ENCODE assay signal across 21 cellular contexts in the genomic region with DNA sequence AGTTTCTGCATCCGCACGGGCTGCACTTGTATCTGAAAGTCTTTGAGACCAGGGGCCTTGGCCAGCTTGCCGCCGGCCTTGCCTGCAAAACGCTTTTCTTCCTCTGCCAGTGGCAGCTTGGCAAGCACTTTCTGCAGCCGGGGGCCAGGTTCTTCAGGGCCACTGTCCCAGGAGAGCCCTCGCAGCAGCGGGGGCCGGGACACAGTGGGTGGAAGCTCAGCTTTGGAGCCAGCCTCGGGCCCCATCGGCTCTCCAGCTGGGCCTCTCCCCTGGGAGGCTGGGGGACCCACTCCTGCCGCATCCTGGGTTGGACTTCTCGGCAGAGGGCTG. TPM values are rescaled to one million over a fixed set of nuclear protein-coding genes. Genes with fewer than 3 reads are reported as not detected.
DNase-seq lines count a peak whose midpoint lies in the region; ATAC-seq and TF ChIP-seq lines count a peak whose summit lies in the region.
"Had no signal": no experiment of that assay in that cellular context is flagged by ENCODE, and none has a peak within 500 bp of the region (broad histone marks: within the 10 kb centered on the region; RNA-seq: fewer than 3 reads in every experiment).

No MANE protein-coding gene starts in this region.

- H3K9me3 ChIP-seq in A673 (ENCODE audit: low read depth, low read length, poor library complexity, severe bottlenecking) (no peaks in the 10 kb centered on the region), skeletal muscle tissue (ENCODE audit: control insufficient read depth in 3 of 3, low read length in 3 of 3) (no peaks in the 10 kb centered on the region), colonic mucosa (no peaks in the 10 kb centered on the region)
- H3K9me3 ChIP-seq: left lung, MG63, SK-N-SH had no signal

- H3K9ac ChIP-seq in skeletal muscle tissue (ENCODE audit: low read depth in 1 of 3, low read length in 3 of 3) (peak overlapping the region in 2 of 3 donors; percentile 33 to 60), colonic mucosa (ENCODE audit: low read depth in 2 of 2, low read length in 2 of 2) (no peak overlapping the region)
- H3K9ac ChIP-seq: SK-N-SH had no signal

- TF ChIP-seq CTCF in A673 (conservative IDR thresholded peaks at IDR 0.05; ENCODE audit: low read depth, low read length) = no peak
- TF ChIP-seq CTCF in colonic mucosa (IDR thresholded peaks at IDR 0.05) = no peak

- no TSS peak for BruUV-seq in A673 (replicated peaks; lab: Mats Ljungman, UMichigan)

- H3K4me3 ChIP-seq in A673 (ENCODE audit: low read depth, low read length, poor library complexity, severe bottlenecking) (no peak overlapping the region), skeletal muscle tissue (ENCODE audit: low read length in 3 of 3) (no peak overlapping the region), colonic mucosa (no peak overlapping the region)
- H3K4me3 ChIP-seq: cardiac muscle cell, left lung, MG63 had no signal

- no peaks in the 10 kb centered on the region for H3K27me3 ChIP-seq in A673 (replicated peaks; ENCODE audit: insufficient read depth, low read depth, low read length, poor library complexity)
- H3K27me3 ChIP-seq in layer of hippocampus (ENCODE audit: control insufficient read depth, insufficient read depth, low read length) = no peaks in the 10 kb centered on the region
- H3K27me3 ChIP-seq in skeletal muscle tissue (ENCODE audit: control insufficient read depth in 3 of 3, insufficient read depth in 3 of 3, low read length in 3 of 3) = no peaks in the 10 kb centered on the region
- no peaks in the 10 kb centered on the region for H3K27me3 ChIP-seq in colonic mucosa
- H3K27me3 ChIP-seq: cardiac muscle cell, left lung, MG63 had no signal

- H3K36me3 ChIP-seq in A673 (ENCODE audit: insufficient read depth, low read length, poor library complexity, severe bottlenecking) = no peaks in the 10 kb centered on the region
- no peaks in the 10 kb centered on the region for H3K36me3 ChIP-seq in skeletal muscle tissue (ENCODE audit: control insufficient read depth in 3 of 3, insufficient read depth in 3 of 3, low read length in 3 of 3)
- no peaks in the 10 kb centered on the region for H3K36me3 ChIP-seq in colonic mucosa
- H3K36me3 ChIP-seq: cardiac muscle cell, left lung, MG63 had no signal

- CTCF ChIA-PET in A673 (lab: Charles Lee) = no interaction called here

- peak overlapping the region; percentile 52 for H3K27ac ChIP-seq in A673 (ENCODE audit: low read depth, low read length, poor library complexity, severe bottlenecking)
- peak overlapping the region; percentile 19 for H3K27ac ChIP-seq in angular gyrus (ENCODE audit: low read depth, low read length)
- H3K27ac ChIP-seq in layer of hippocampus (ENCODE audit: low read depth, low read length) = peak overlapping the region; percentile 30
- peak overlapping the region; percentile 47 for H3K27ac ChIP-seq in skeletal muscle tissue (ENCODE audit: low read depth, low read length)
- no peak overlapping the region for H3K27ac ChIP-seq in colonic mucosa
- H3K27ac ChIP-seq: cardiac muscle cell, left lung had no signal

- DNase-seq in A673 (ENCODE audit: low spot score) (no peak), colonic mucosa (no peak), NCI-H510A (lab: John Stamatoyannopoulos, UW) (no peak)
- no peak for DNase-seq in NK-92 treated with Interleukin-12 subunit alpha and Interleukin-12 subunit beta, amount 100 ng/mL, for 24 hours (lab: John Stamatoyannopoulos, UW)
- DNase-seq: ACHN; activated B cell treated with CpG ODN at 0.5 μM for 24 hours; CD4-positive, alpha-beta T cell; DMS153; left lung; MG63; SK-N-SH; stimulated activated CD4-positive, alpha-beta T cell treated with anti-CD3 and anti-CD28 coated beads, Interleukin-2, amount 100 ng/mL, for 24 hours; stimulated activated naive CD8-positive, alpha-beta T cell treated with anti-CD3 and anti-CD28 coated beads, Interleukin-15, Interleukin-2, amounts not matched to agents 100 U/mL and 50 U/mL, for 24 hours had no signal

- H3K4me1 ChIP-seq in A673 (ENCODE audit: insufficient read depth, low read length, poor library complexity, severe bottlenecking) = peaks cover 17% of the 10 kb centered on the region
- H3K4me1 ChIP-seq in skeletal muscle tissue (ENCODE audit: control insufficient read depth in 3 of 3, insufficient read depth in 3 of 3, low read length in 3 of 3) = peaks cover 24 to 31% (median 30%) of the 10 kb centered on the region in 3 donors
- H3K4me1 ChIP-seq in colonic mucosa = no peaks in the 10 kb centered on the region

- ATAC-seq in GM21360 (IDR thresholded peaks at IDR 0.05; ENCODE audit: unreplicated experiment) = no peak
- ATAC-seq: activated T-helper 17 cell treated with anti-CD3 and anti-CD28 coated beads, Interleukin-2, amount 50 U/mL, for 72 hours; esophagus mucosa; left lung; stimulated activated naive CD8-positive, alpha-beta T cell treated with anti-CD3 and anti-CD28 coated beads, Interleukin-15, Interleukin-2, amounts not matched to agents 100 U/mL and 50 U/mL, for 24 hours had no signal

- POLR2A ChIA-PET in A673 (lab: Charles Lee; ENCODE audit: low non-redundant PET) = no interaction called here

- intact Hi-C loops in A673 (cut with micrococcal nuclease; ENCODE audit: unreplicated experiment) = no loop called here
- intact Hi-C loops in colonic mucosa (cut with DNase I) = no loop called here

RNA-seq across cellular contexts. Expression of a gene that starts 57.5 kb away (rescaled TPM):
- total RNA-seq in A673 (2021) (0.11 and 0.15 TPM in 2 replicates), skeletal muscle tissue (49.6 TPM), colonic mucosa (10 to 100 TPM; 10.3 to 29.3 TPM)
- total RNA-seq: activated B cell treated with CpG ODN at 0.5 μM for 24 hours; activated T-helper 17 cell treated with anti-CD3 and anti-CD28 coated beads, Interleukin-2, amount 50 U/mL, for 72 hours; cardiac muscle cell; CD4-positive, alpha-beta T cell; osteoblast had no signal

Comparison
In these comparisons a context has a peak if more than half of its experiments do, and no peak if none do; other contexts are left out.
1. H3K9ac ChIP-seq: peak in skeletal muscle tissue (2 of 3); none in colonic mucosa (0 of 2).